24 cellular contexts compared by ENCODE assay signal in genomic region chr12:5996459-5996858, GRCh38. TPM values are rescaled to one million over a fixed set of nuclear protein-coding genes. Genes with fewer than 3 reads are reported as not detected.
"Had no signal": no experiment of that assay in that cellular context is flagged by ENCODE, and none has a peak within 500 bp of the region (broad histone marks: within the 10 kb centered on the region; RNA-seq: fewer than 3 reads in every experiment).

No MANE protein-coding gene starts in this region.

- DNase-seq: effector memory CD4-positive, alpha-beta T cell; foreskin melanocyte; glutamatergic neuron; heart right ventricle; hippocampal formation; left cardiac atrium; left lung; mesendoderm; midbrain; naive thymus-derived CD8-positive, alpha-beta T cell; nephron progenitor cell; occipital lobe; ovary; posterior cingulate gyrus; psoas muscle; retina; right lobe of liver; small intestine; stimulated activated CD4-positive, alpha-beta T cell treated with anti-CD3 and anti-CD28 coated beads, Interleukin-15, amount 100 ng/mL, for 24 hours; stimulated activated CD4-positive, alpha-beta T cell treated with anti-CD3 and anti-CD28 coated beads, Interleukin-2, amount 100 ng/mL, for 48 hours; stimulated activated naive B cell treated with anti-CD40 and anti-IgM and Interleukin-4, amounts not matched to agents 10 μg/mL and 1 μg/mL and 100 μg/mL, for 72 hours; upper lobe of left lung had no signal

- H3K4me3 ChIP-seq: heart right ventricle, left lung, ovary, psoas muscle, right lobe of liver, thoracic aorta, tibial nerve, upper lobe of left lung had no signal

- ATAC-seq: heart right ventricle; left cardiac atrium; left lung; naive thymus-derived CD8-positive, alpha-beta T cell; psoas muscle; right lobe of liver; stimulated activated naive B cell treated with anti-CD40 and anti-IgM and Interleukin-4, amounts not matched to agents 10 μg/mL and 1 μg/mL and 100 μg/mL, for 72 hours had no signal

RNA-seq across cellular contexts. Expression of gene ANO2, which starts 51.4 kb away (rescaled TPM):
- total RNA-seq: naive thymus-derived CD8-positive, alpha-beta T cell had no signal
- polyA plus RNA-seq: naive thymus-derived CD8-positive, alpha-beta T cell had no signal
